In genomic region chr22:28935713-28936112, GRCh38 we compare ENCODE assay signal across 2 cellular contexts.
TF ChIP-seq lines count a peak whose summit lies in the region.

No MANE protein-coding gene starts in this region.

TF ChIP-seq in HCT116, 20 proteins besides CTCF, POLR2A, EP300 and RAD21:
- TF ChIP-seq, protein P1, sequence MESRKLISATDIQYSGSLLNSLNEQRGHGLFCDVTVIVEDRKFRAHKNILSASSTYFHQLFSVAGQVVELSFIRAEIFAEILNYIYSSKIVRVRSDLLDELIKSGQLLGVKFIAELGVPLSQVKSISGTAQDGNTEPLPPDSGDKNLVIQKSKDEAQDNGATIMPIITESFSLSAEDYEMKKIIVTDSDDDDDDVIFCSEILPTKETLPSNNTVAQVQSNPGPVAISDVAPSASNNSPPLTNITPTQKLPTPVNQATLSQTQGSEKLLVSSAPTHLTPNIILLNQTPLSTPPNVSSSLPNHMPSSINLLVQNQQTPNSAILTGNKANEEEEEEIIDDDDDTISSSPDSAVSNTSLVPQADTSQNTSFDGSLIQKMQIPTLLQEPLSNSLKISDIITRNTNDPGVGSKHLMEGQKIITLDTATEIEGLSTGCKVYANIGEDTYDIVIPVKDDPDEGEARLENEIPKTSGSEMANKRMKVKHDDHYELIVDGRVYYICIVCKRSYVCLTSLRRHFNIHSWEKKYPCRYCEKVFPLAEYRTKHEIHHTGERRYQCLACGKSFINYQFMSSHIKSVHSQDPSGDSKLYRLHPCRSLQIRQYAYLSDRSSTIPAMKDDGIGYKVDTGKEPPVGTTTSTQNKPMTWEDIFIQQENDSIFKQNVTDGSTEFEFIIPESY (IDR thresholded peaks at IDR 0.05; ENCODE audit: extremely low read depth, insufficient replicate concordance, low read length): no peak
- TF ChIP-seq CEBPB (IDR thresholded peaks at IDR 0.05; ENCODE audit: low read depth): no peak
- TF ChIP-seq EGR1 (IDR thresholded peaks at IDR 0.05; ENCODE audit: low read depth): no peak
- TF ChIP-seq, protein P2, sequence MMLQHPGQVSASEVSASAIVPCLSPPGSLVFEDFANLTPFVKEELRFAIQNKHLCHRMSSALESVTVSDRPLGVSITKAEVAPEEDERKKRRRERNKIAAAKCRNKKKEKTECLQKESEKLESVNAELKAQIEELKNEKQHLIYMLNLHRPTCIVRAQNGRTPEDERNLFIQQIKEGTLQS (IDR thresholded peaks at IDR 0.05): no peak
- no peak for TF ChIP-seq ZNF274 (IDR thresholded peaks at IDR 0.05; ENCODE audit: low read depth, low read length)
- TF ChIP-seq TCF7L2 (IDR thresholded peaks at IDR 0.05; ENCODE audit: borderline replicate concordance, extremely low read depth, insufficient read depth, insufficient read length): no peak
- no peak for TF ChIP-seq FOSL1 (IDR thresholded peaks at IDR 0.05; ENCODE audit: low read depth)
- TF ChIP-seq CBX3 (IDR thresholded peaks at IDR 0.05; ENCODE audit: low read depth): no peak
- TF ChIP-seq, protein P3, sequence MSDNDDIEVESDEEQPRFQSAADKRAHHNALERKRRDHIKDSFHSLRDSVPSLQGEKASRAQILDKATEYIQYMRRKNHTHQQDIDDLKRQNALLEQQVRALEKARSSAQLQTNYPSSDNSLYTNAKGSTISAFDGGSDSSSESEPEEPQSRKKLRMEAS (IDR thresholded peaks at IDR 0.05): no peak
- TF ChIP-seq YY1 (IDR thresholded peaks at IDR 0.05; ENCODE audit: extremely low read depth, insufficient replicate concordance, low read depth, low read length): no peak
- no peak for TF ChIP-seq SP1 (IDR thresholded peaks at IDR 0.05; ENCODE audit: low read depth)
- TF ChIP-seq ELF1 (IDR thresholded peaks at IDR 0.05; ENCODE audit: borderline replicate concordance, low read depth): no peak
- TF ChIP-seq SRF (IDR thresholded peaks at IDR 0.05; ENCODE audit: low read depth): no peak
- TF ChIP-seq ZFX (IDR thresholded peaks at IDR 0.05): no peak
- TF ChIP-seq SIN3A (IDR thresholded peaks at IDR 0.05; ENCODE audit: low read depth): no peak
- TF ChIP-seq POLR2AphosphoS5 (IDR thresholded peaks at IDR 0.05; ENCODE audit: low read depth, low read length): no peak
- no peak for TF ChIP-seq EZH2phosphoT487 (IDR thresholded peaks at IDR 0.05; ENCODE audit: borderline replicate concordance)
- TF ChIP-seq EZH2 (IDR thresholded peaks at IDR 0.05): no peak
- TF ChIP-seq REST (IDR thresholded peaks at IDR 0.05; ENCODE audit: low read depth): no peak
- no peak for TF ChIP-seq JUND (IDR thresholded peaks at IDR 0.05)

TF ChIP-seq in K562, 482 proteins besides CTCF, POLR2A, EP300 and RAD21:
- TF ChIP-seq RFX5 (IDR thresholded peaks at IDR 0.05; ENCODE audit: low read depth, low read length) (no peak), RBM25 (IDR thresholded peaks at IDR 0.05; ENCODE audit: low read depth, low read length, severe bottlenecking) (no peak), POLR2H (tag; IDR thresholded peaks at IDR 0.05; ENCODE audit: low read depth) (no peak), ZNF584 (CRISPR knock-in tag; IDR thresholded peaks at IDR 0.05; ENCODE audit: low read depth) (no peak), MTF1 (CRISPR knock-in tag; IDR thresholded peaks at IDR 0.05; ENCODE audit: borderline replicate concordance) (no peak), SIN3A (IDR thresholded peaks at IDR 0.05; ENCODE audit: borderline replicate concordance in 2 of 2, control insufficient read depth in 1 of 2, low read depth in 2 of 2, low read length in 2 of 2) (no peak), ZNF644 (tag; IDR thresholded peaks at IDR 0.05; ENCODE audit: low read depth) (no peak), CGGBP1 (CRISPR knock-in tag; IDR thresholded peaks at IDR 0.05) (no peak), SMARCC2 (IDR thresholded peaks at IDR 0.05; ENCODE audit: low read depth) (no peak), CHD2 (IDR thresholded peaks at IDR 0.05; ENCODE audit: low read depth, low read length) (no peak), ARID2 (IDR thresholded peaks at IDR 0.05) (no peak), ZNF384 (IDR thresholded peaks at IDR 0.05; ENCODE audit: low read depth, low read length) (no peak), ARNT (IDR thresholded peaks at IDR 0.05) (no peak), ZNF445 (CRISPR knock-in tag; IDR thresholded peaks at IDR 0.05; ENCODE audit: low read depth) (no peak), ZNF75A (CRISPR knock-in tag; IDR thresholded peaks at IDR 0.05) (no peak)
- TF ChIP-seq, protein P4, sequence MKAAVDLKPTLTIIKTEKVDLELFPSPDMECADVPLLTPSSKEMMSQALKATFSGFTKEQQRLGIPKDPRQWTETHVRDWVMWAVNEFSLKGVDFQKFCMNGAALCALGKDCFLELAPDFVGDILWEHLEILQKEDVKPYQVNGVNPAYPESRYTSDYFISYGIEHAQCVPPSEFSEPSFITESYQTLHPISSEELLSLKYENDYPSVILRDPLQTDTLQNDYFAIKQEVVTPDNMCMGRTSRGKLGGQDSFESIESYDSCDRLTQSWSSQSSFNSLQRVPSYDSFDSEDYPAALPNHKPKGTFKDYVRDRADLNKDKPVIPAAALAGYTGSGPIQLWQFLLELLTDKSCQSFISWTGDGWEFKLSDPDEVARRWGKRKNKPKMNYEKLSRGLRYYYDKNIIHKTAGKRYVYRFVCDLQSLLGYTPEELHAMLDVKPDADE (conservative IDR thresholded peaks at IDR 0.05; ENCODE audit: control insufficient read depth, low read depth, low read length): no peak
- TF ChIP-seq, protein P5, sequence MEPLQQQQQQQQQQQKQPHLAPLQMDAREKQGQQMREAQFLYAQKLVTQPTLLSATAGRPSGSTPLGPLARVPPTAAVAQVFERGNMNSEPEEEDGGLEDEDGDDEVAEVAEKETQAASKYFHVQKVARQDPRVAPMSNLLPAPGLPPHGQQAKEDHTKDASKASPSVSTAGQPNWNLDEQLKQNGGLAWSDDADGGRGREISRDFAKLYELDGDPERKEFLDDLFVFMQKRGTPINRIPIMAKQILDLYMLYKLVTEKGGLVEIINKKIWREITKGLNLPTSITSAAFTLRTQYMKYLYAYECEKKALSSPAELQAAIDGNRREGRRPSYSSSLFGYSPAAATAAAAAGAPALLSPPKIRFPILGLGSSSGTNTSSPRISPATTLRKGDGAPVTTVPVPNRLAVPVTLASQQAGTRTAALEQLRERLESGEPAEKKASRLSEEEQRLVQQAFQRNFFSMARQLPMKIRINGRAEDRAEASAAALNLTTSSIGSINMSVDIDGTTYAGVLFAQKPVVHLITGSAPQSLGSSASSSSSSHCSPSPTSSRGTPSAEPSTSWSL (CRISPR knock-in tag; IDR thresholded peaks at IDR 0.05; ENCODE audit: borderline replicate concordance): no peak
- TF ChIP-seq, protein P6, sequence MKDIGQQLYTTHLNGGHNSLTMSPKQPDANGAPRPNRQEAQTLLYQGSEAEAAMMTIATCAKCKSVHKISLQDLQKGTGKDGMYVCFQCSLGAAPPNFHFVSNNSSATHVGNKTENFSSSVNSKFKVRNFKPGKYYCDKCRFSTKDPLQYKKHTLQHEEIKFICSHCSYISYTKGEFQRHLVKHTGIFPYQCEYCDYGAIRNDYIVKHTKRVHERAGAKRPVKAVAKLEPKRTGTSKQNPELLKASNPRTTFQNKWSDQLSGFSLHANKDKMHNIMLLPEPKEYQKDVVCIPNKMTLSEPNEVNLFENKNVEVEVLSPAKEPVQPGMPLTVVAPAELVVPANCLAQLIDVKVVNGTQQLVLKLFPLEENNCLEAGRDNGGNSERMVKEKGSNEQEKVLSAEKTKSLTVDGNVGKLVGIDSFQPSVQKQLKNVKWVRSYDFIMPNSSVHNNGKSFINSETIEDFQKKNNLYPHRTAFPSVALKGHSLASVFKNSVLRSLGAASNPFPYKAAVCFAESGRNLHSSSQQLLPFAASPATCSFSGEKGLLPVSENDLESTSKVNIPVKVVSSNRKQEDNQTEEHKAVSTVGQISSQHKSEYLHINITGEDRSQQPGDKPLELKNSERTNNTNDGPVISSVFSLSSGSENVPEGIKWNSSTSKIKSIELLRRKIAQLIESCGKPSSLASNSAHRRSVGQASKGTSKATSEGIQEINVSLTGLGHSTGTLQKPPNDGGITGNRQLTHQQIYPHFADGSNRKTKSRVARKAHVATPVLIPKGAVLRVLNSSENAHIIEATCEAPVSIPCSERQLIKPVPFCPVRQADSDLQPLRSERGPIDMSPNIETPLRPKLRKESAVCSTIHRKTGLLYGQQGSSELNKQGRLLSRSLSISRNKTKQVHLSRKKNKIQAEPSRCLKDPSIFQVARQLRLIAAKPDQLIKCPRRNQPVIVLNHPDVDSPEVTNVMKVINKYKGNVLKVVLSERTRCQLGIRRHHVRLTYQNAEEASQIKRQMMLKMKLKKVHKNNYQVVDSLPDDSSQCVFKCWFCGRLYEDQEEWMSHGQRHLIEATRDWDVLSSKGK (CRISPR knock-in tag; IDR thresholded peaks at IDR 0.05): no peak
- TF ChIP-seq, protein P7, sequence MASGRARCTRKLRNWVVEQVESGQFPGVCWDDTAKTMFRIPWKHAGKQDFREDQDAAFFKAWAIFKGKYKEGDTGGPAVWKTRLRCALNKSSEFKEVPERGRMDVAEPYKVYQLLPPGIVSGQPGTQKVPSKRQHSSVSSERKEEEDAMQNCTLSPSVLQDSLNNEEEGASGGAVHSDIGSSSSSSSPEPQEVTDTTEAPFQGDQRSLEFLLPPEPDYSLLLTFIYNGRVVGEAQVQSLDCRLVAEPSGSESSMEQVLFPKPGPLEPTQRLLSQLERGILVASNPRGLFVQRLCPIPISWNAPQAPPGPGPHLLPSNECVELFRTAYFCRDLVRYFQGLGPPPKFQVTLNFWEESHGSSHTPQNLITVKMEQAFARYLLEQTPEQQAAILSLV (tag; IDR thresholded peaks at IDR 0.05): no peak
